In the genomic region with DNA sequence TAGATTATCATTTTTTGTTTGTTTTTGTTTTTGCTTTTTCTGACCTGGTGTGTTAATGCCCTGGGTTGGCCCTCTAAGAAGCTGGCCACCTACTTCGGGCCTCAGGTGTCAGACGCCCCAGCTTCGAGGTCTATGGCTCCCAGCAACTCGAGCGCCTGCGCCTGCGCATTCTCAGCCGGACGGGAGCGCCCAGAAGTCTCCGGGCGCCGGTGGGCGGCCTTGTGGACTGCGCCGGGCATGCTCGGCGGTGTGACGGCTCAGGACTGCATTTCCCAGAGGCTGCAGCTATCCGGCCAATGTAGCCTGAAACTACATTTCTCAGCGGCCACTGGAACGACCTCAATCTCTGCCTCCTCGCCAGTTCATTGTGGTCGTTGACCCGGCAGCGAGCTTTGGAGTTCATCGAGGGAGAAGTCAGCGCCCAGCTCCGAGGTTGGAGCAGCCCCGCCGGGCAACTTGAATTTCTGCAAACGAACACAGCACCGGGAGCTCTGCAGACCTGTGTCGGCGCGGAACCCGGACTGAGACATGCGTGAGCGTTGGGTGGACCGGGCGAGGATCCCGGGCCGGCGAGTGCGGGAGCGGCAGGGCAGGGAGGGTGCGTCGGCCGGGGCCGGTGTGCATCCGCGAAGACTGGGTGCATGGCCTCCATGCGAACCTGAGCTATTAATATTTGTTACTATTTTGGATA, we compare ENCODE assay signal across 1 cellular context.
TF ChIP-seq lines count a peak whose summit lies in the region.

A gene (plus strand): TSS at position 219 of the 691 bp plus-strand sequence. CDS start 3,045 bp downstream, outside the sequence.

TF ChIP-seq in HepG2, 621 proteins besides CTCF, POLR2A, EP300 and RAD21 (continued from another document and continues in another):
- TF ChIP-seq, protein P1, sequence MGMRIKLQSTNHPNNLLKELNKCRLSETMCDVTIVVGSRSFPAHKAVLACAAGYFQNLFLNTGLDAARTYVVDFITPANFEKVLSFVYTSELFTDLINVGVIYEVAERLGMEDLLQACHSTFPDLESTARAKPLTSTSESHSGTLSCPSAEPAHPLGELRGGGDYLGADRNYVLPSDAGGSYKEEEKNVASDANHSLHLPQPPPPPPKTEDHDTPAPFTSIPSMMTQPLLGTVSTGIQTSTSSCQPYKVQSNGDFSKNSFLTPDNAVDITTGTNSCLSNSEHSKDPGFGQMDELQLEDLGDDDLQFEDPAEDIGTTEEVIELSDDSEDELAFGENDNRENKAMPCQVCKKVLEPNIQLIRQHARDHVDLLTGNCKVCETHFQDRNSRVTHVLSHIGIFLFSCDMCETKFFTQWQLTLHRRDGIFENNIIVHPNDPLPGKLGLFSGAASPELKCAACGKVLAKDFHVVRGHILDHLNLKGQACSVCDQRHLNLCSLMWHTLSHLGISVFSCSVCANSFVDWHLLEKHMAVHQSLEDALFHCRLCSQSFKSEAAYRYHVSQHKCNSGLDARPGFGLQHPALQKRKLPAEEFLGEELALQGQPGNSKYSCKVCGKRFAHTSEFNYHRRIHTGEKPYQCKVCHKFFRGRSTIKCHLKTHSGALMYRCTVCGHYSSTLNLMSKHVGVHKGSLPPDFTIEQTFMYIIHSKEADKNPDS (CRISPR knock-in tag; IDR thresholded peaks at IDR 0.05): no peak
- peak; percentile 75; the same call in 1 of the 2 replicates for TF ChIP-seq ZNF33A (CRISPR knock-in tag; IDR thresholded peaks at IDR 0.05; ENCODE audit: borderline replicate concordance)
- TF ChIP-seq ZNF776 (CRISPR knock-in tag; IDR thresholded peaks at IDR 0.05): peak; percentile 85; the same call in 1 of the 2 replicates
- TF ChIP-seq ZFAT (CRISPR knock-in tag; conservative IDR thresholded peaks at IDR 0.05): no peak
- TF ChIP-seq, protein P2, sequence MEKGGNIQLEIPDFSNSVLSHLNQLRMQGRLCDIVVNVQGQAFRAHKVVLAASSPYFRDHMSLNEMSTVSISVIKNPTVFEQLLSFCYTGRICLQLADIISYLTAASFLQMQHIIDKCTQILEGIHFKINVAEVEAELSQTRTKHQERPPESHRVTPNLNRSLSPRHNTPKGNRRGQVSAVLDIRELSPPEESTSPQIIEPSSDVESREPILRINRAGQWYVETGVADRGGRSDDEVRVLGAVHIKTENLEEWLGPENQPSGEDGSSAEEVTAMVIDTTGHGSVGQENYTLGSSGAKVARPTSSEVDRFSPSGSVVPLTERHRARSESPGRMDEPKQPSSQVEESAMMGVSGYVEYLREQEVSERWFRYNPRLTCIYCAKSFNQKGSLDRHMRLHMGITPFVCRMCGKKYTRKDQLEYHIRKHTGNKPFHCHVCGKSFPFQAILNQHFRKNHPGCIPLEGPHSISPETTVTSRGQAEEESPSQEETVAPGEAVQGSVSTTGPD (CRISPR knock-in tag; IDR thresholded peaks at IDR 0.05): peak; percentile 50; the same call in 1 of the 2 replicates
- TF ChIP-seq, protein P3, sequence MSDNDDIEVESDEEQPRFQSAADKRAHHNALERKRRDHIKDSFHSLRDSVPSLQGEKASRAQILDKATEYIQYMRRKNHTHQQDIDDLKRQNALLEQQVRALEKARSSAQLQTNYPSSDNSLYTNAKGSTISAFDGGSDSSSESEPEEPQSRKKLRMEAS (IDR thresholded peaks at IDR 0.05): peak; percentile 85
- peak; percentile 83 for TF ChIP-seq ZFY (CRISPR knock-in tag; IDR thresholded peaks at IDR 0.05)
- TF ChIP-seq, protein P4, sequence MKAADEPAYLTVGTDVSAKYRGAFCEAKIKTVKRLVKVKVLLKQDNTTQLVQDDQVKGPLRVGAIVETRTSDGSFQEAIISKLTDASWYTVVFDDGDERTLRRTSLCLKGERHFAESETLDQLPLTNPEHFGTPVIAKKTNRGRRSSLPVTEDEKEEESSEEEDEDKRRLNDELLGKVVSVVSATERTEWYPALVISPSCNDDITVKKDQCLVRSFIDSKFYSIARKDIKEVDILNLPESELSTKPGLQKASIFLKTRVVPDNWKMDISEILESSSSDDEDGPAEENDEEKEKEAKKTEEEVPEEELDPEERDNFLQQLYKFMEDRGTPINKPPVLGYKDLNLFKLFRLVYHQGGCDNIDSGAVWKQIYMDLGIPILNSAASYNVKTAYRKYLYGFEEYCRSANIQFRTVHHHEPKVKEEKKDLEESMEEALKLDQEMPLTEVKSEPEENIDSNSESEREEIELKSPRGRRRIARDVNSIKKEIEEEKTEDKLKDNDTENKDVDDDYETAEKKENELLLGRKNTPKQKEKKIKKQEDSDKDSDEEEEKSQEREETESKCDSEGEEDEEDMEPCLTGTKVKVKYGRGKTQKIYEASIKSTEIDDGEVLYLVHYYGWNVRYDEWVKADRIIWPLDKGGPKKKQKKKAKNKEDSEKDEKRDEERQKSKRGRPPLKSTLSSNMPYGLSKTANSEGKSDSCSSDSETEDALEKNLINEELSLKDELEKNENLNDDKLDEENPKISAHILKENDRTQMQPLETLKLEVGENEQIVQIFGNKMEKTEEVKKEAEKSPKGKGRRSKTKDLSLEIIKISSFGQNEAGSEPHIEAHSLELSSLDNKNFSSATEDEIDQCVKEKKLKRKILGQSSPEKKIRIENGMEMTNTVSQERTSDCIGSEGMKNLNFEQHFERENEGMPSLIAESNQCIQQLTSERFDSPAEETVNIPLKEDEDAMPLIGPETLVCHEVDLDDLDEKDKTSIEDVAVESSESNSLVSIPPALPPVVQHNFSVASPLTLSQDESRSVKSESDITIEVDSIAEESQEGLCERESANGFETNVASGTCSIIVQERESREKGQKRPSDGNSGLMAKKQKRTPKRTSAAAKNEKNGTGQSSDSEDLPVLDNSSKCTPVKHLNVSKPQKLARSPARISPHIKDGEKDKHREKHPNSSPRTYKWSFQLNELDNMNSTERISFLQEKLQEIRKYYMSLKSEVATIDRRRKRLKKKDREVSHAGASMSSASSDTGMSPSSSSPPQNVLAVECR (CRISPR knock-in tag; IDR thresholded peaks at IDR 0.05; ENCODE audit: borderline replicate concordance): peak; percentile 92
- TF ChIP-seq, protein P5, sequence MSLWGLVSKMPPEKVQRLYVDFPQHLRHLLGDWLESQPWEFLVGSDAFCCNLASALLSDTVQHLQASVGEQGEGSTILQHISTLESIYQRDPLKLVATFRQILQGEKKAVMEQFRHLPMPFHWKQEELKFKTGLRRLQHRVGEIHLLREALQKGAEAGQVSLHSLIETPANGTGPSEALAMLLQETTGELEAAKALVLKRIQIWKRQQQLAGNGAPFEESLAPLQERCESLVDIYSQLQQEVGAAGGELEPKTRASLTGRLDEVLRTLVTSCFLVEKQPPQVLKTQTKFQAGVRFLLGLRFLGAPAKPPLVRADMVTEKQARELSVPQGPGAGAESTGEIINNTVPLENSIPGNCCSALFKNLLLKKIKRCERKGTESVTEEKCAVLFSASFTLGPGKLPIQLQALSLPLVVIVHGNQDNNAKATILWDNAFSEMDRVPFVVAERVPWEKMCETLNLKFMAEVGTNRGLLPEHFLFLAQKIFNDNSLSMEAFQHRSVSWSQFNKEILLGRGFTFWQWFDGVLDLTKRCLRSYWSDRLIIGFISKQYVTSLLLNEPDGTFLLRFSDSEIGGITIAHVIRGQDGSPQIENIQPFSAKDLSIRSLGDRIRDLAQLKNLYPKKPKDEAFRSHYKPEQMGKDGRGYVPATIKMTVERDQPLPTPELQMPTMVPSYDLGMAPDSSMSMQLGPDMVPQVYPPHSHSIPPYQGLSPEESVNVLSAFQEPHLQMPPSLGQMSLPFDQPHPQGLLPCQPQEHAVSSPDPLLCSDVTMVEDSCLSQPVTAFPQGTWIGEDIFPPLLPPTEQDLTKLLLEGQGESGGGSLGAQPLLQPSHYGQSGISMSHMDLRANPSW (CRISPR knock-in tag; IDR thresholded peaks at IDR 0.05; ENCODE audit: borderline replicate concordance): no peak
- TF ChIP-seq ZNF879 (CRISPR knock-in tag; IDR thresholded peaks at IDR 0.05): no peak
- TF ChIP-seq ESRRA (CRISPR knock-in tag; IDR thresholded peaks at IDR 0.05; ENCODE audit: low read depth): peak; percentile 17; the same call in 1 of the 2 replicates
- TF ChIP-seq ZNF563 (CRISPR knock-in tag; IDR thresholded peaks at IDR 0.05): peak; percentile 90
- no peak for TF ChIP-seq NFIB (CRISPR knock-in tag; IDR thresholded peaks at IDR 0.05; ENCODE audit: borderline replicate concordance)
- peak; percentile 89 for TF ChIP-seq NCOA1 (CRISPR knock-in tag; IDR thresholded peaks at IDR 0.05)
- no peak for TF ChIP-seq ZNF552 (CRISPR knock-in tag; IDR thresholded peaks at IDR 0.05; ENCODE audit: borderline replicate concordance)
- no peak for TF ChIP-seq ZFP36L1 (CRISPR knock-in tag; IDR thresholded peaks at IDR 0.05)
- TF ChIP-seq ZNF343 (CRISPR knock-in tag; IDR thresholded peaks at IDR 0.05): 0 out of 2 replicates have a peak, but pooled peaks have one; percentile 43
- TF ChIP-seq, protein P6, sequence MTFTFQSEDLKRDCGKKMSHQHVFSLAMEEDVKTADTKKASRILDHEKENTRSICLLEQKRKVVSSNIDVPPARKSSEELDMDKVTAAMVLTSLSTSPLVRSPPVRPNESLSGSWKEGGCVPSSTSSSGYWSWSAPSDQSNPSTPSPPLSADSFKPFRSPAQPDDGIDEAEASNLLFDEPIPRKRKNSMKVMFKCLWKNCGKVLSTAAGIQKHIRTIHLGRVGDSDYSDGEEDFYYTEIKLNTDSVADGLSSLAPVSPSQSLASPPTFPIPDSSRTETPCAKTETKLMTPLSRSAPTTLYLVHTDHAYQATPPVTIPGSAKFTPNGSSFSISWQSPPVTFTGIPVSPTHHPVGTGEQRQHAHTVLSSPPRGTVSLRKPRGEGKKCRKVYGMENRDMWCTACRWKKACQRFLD (CRISPR knock-in tag; IDR thresholded peaks at IDR 0.05; ENCODE audit: borderline replicate concordance): peak; percentile 83; the same call in 1 of the 2 replicates
- no peak for TF ChIP-seq NFE2 (CRISPR knock-in tag; IDR thresholded peaks at IDR 0.05)
- no peak for TF ChIP-seq JUN (CRISPR knock-in tag; IDR thresholded peaks at IDR 0.05)
- TF ChIP-seq, protein P7, sequence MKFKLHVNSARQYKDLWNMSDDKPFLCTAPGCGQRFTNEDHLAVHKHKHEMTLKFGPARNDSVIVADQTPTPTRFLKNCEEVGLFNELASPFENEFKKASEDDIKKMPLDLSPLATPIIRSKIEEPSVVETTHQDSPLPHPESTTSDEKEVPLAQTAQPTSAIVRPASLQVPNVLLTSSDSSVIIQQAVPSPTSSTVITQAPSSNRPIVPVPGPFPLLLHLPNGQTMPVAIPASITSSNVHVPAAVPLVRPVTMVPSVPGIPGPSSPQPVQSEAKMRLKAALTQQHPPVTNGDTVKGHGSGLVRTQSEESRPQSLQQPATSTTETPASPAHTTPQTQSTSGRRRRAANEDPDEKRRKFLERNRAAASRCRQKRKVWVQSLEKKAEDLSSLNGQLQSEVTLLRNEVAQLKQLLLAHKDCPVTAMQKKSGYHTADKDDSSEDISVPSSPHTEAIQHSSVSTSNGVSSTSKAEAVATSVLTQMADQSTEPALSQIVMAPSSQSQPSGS (CRISPR knock-in tag; IDR thresholded peaks at IDR 0.05): no peak
- TF ChIP-seq ZNF451 (CRISPR knock-in tag; IDR thresholded peaks at IDR 0.05): 0 out of 2 replicates have a peak, but pooled peaks have one; percentile 65
- TF ChIP-seq MED8 (CRISPR knock-in tag; IDR thresholded peaks at IDR 0.05; ENCODE audit: insufficient replicate concordance): no peak
- 0 out of 2 replicates have a peak, but pooled peaks have one; percentile 64 for TF ChIP-seq ZIK1 (CRISPR knock-in tag; IDR thresholded peaks at IDR 0.05; ENCODE audit: borderline replicate concordance, low read depth)
- no peak for TF ChIP-seq PRMT3 (CRISPR knock-in tag; IDR thresholded peaks at IDR 0.05; ENCODE audit: borderline replicate concordance, low read depth)
- no peak for TF ChIP-seq ZNF329 (CRISPR knock-in tag; IDR thresholded peaks at IDR 0.05; ENCODE audit: low read depth)
- no peak; the same call in 1 of the 2 replicates for TF ChIP-seq ZSCAN30 (CRISPR knock-in tag; IDR thresholded peaks at IDR 0.05)
- no peak for TF ChIP-seq ZBTB21 (CRISPR knock-in tag; IDR thresholded peaks at IDR 0.05)
- TF ChIP-seq FOXA1 (IDR thresholded peaks at IDR 0.05): no peak
- TF ChIP-seq FOXA1 (CRISPR knock-in tag; IDR thresholded peaks at IDR 0.05): no peak
- TF ChIP-seq HDAC2 (CRISPR knock-in tag; IDR thresholded peaks at IDR 0.05): peak; percentile 14; the same call in 1 of the 2 replicates
- 0 out of 2 replicates have a peak, but pooled peaks have one; percentile 23 for TF ChIP-seq RFXAP (CRISPR knock-in tag; IDR thresholded peaks at IDR 0.05; ENCODE audit: borderline replicate concordance)
- no peak for TF ChIP-seq TBP (CRISPR knock-in tag; IDR thresholded peaks at IDR 0.05)
- peak; percentile 77 for TF ChIP-seq TBX2 (CRISPR knock-in tag; IDR thresholded peaks at IDR 0.05; ENCODE audit: borderline replicate concordance)
- TF ChIP-seq AGO1 (IDR thresholded peaks at IDR 0.05; ENCODE audit: low read depth, low read length, poor library complexity, severe bottlenecking): no peak
- no peak for TF ChIP-seq ATF7 (IDR thresholded peaks at IDR 0.05)
- no peak for TF ChIP-seq ATF7 (CRISPR knock-in tag; IDR thresholded peaks at IDR 0.05)
- TF ChIP-seq ZNF766 (CRISPR knock-in tag; IDR thresholded peaks at IDR 0.05; ENCODE audit: borderline replicate concordance): peak; percentile 64; the same call in 1 of the 2 replicates
- TF ChIP-seq MAFG (CRISPR knock-in tag; IDR thresholded peaks at IDR 0.05): no peak
- TF ChIP-seq THYN1 (CRISPR knock-in tag; IDR thresholded peaks at IDR 0.05; ENCODE audit: borderline replicate concordance, low read depth): no peak
- peak; percentile 76; the same call in 1 of the 2 replicates for TF ChIP-seq ZNF292 (CRISPR knock-in tag; IDR thresholded peaks at IDR 0.05; ENCODE audit: borderline replicate concordance, low read depth)
- TF ChIP-seq, protein P8, sequence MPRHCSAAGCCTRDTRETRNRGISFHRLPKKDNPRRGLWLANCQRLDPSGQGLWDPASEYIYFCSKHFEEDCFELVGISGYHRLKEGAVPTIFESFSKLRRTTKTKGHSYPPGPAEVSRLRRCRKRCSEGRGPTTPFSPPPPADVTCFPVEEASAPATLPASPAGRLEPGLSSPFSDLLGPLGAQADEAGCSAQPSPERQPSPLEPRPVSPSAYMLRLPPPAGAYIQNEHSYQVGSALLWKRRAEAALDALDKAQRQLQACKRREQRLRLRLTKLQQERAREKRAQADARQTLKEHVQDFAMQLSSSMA (CRISPR knock-in tag; IDR thresholded peaks at IDR 0.05): peak; percentile 58; the same call in 1 of the 2 replicates
- TF ChIP-seq PAF1 (CRISPR knock-in tag; IDR thresholded peaks at IDR 0.05): no peak
- TF ChIP-seq ZNF431 (CRISPR knock-in tag; IDR thresholded peaks at IDR 0.05; ENCODE audit: borderline replicate concordance, low read depth): no peak
- no peak for TF ChIP-seq GATA4 (IDR thresholded peaks at IDR 0.05; ENCODE audit: borderline replicate concordance, low read depth)
- TF ChIP-seq, protein P9, sequence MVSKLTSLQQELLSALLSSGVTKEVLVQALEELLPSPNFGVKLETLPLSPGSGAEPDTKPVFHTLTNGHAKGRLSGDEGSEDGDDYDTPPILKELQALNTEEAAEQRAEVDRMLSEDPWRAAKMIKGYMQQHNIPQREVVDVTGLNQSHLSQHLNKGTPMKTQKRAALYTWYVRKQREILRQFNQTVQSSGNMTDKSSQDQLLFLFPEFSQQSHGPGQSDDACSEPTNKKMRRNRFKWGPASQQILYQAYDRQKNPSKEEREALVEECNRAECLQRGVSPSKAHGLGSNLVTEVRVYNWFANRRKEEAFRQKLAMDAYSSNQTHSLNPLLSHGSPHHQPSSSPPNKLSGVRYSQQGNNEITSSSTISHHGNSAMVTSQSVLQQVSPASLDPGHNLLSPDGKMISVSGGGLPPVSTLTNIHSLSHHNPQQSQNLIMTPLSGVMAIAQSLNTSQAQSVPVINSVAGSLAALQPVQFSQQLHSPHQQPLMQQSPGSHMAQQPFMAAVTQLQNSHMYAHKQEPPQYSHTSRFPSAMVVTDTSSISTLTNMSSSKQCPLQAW (CRISPR knock-in tag; IDR thresholded peaks at IDR 0.05): peak; percentile 45; the same call in 1 of the 2 replicates
- TF ChIP-seq MYC (CRISPR knock-in tag; IDR thresholded peaks at IDR 0.05; ENCODE audit: borderline replicate concordance): peak; percentile 82; the same call in 1 of the 2 replicates
